In the genomic region with DNA sequence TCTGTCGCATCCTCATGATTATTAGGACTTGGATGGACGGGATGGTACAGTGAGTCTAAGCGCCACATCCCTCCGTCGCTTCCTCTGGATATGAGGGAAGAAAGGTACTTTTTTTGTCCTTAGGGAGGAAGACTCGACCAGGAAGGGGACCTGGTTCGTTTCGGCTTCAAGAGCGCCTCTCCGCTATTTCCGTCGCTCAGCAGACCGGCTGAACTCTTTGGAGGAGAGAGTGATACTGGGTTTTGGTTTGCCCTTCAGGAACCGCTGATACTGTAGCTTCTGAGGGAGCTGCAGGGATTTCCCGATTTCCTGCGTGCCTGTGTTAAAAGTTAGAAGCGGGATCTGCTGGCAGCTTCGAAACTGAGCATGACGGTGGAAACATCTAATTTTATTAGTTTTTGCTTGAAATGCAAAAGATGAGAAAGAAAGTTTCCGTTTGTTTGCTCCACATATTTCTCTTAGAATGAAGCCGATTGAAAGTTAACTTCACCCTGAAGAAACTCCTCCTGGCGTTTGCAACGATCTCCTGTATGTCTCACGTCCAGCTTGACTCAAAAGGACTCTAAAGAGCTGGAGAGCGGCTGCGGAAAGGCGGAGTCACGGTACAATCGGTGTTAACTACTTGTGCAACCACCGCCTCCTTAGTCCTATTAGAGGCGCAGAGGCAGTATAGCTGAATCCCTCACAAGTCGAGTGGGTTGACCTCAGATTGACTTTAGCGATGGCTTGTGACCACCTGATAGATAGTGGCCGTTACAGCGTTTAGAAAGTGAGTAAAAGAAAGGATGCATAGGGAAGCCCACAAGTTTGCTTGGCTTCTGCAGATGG, we compare ENCODE assay signal across 9 cellular contexts.
DNase-seq lines count a peak whose midpoint lies in the region; ATAC-seq, FAIRE-seq and TF ChIP-seq lines count a peak whose summit lies in the region.
"Had no signal": no experiment of that assay in that cellular context is flagged by ENCODE, and none has a peak within 500 bp of the region (broad histone marks: within the 10 kb centered on the region; RNA-seq: fewer than 3 reads in every experiment).

No MANE protein-coding gene starts in this region.

- no peak for ATAC-seq in GM21360 (IDR thresholded peaks at IDR 0.05; ENCODE audit: unreplicated experiment)
- no peak for ATAC-seq in GM18873 (IDR thresholded peaks at IDR 0.05; ENCODE audit: low FRiP score, unreplicated experiment)

- H3K27me3 Mint-ChIP-seq in nephron (ENCODE audit: low read depth): peaks cover 95% of the 10 kb centered on the region

- H3K4me1 Mint-ChIP-seq in nephron: peaks cover 23% of the 10 kb centered on the region

- TF ChIP-seq CTCF in GM12865 (IDR thresholded peaks at IDR 0.05; ENCODE audit: insufficient read depth, low read depth, low read length, missing control alignments): no peak
- TF ChIP-seq CTCF in nephron (IDR thresholded peaks at IDR 0.05; ENCODE audit: unreplicated experiment in 3 of 3): no peak

- H3K27ac Mint-ChIP-seq in nephron: no peak overlapping the region

- peak; percentile 54 for DNase-seq in GM12865 (ENCODE audit: low read depth)
- peak; percentile 41 for DNase-seq in NCI-H69 (lab: John Stamatoyannopoulos, UW)
- DNase-seq in astrocyte of the hippocampus (ENCODE audit: low read depth, low spot score): peak; percentile 44
- no peak for DNase-seq in iPS-NIHi7 (ENCODE audit: extremely low spot score)
- no peak for DNase-seq in GM12891 (ENCODE audit: insufficient read length, low spot score)
- DNase-seq: activated CD8-positive, alpha-beta memory T cell treated with anti-CD3 and anti-CD28 coated beads, Interleukin-2, amount 50 U/mL, for 48 hours had no signal

- no peak for FAIRE-seq in GM12891 (lab: Jason Lieb, UNC)

- TF ChIP-seq POLR2A in GM12891 (IDR thresholded peaks at IDR 0.05; ENCODE audit: low read depth, low read length): no peak

- peak overlapping the region; percentile 61 to 71 (median 70) for H3K4me3 Mint-ChIP-seq in nephron

- H3K9me3 Mint-ChIP-seq in nephron: peaks cover 7% of the 10 kb centered on the region

- H3K4me3 ChIP-seq in GM12865 (ENCODE audit: low read depth, low read length): peak overlapping the region; percentile 52

- H3K36me3 Mint-ChIP-seq in nephron (ENCODE audit: low read depth): no peaks in the 10 kb centered on the region

TF ChIP-seq in GM12891, 5 proteins besides CTCF, POLR2A, EP300 and RAD21:
- TF ChIP-seq SPI1 (IDR thresholded peaks at IDR 0.05; ENCODE audit: low read depth, low read length): no peak
- no peak for TF ChIP-seq PAX5 (IDR thresholded peaks at IDR 0.05; ENCODE audit: insufficient read depth, low read length, severe bottlenecking)
- no peak for TF ChIP-seq TAF1 (IDR thresholded peaks at IDR 0.05; ENCODE audit: low read depth, low read length)
- TF ChIP-seq POLR2AphosphoS5 (IDR thresholded peaks at IDR 0.05; ENCODE audit: low read depth, low read length): no peak
- TF ChIP-seq POU2F2 (IDR thresholded peaks at IDR 0.05; ENCODE audit: low read depth, low read length): no peak
TF ChIP-seq in GM12891: peak in this region for 0.

Comparison
In these comparisons a context has a peak if more than half of its experiments do, and no peak if none do; other contexts are left out.
1. DNase-seq: peak in GM12865 (single experiment), NCI-H69 (single experiment) and astrocyte of the hippocampus (single experiment); none in iPS-NIHi7 (single experiment) and GM12891 (single experiment).